Comparison of ENCODE assay signal across 21 cellular contexts in the genomic region with DNA sequence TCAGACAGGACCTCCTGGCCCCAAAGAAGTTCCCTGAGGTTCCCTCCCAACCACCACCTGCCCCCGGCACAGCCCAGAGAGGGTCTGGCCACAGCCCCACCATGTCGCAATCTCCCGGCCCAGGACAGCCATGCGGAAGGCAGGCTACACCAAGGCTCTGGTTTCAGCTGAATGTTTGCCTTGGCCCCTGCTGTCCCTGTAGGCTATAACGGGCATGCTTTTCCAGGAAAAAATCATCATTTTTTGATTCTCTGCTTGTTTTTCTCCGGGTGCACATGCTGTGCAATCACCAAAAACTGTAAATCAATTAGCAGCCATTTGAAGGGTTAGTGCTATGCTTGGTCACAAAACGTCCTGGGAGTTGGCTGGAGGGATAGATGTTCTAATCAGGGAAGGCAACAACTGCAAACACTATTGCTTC.
DNase-seq lines count a peak whose midpoint lies in the region; ATAC-seq and TF ChIP-seq lines count a peak whose summit lies in the region.
"Had no signal": no experiment of that assay in that cellular context is flagged by ENCODE, and none has a peak within 500 bp of the region (broad histone marks: within the 10 kb centered on the region; RNA-seq: fewer than 3 reads in every experiment).

No MANE protein-coding gene starts in this region.

- no peak overlapping the region for H3K9ac ChIP-seq in endodermal cell (ENCODE audit: extremely low read depth, low read length, poor library complexity, severe bottlenecking)

- DNase-seq in RWPE2 (ENCODE audit: low spot score) (no peak), left cardiac atrium (peak; percentile 42), prostate gland (ENCODE audit: low spot score) (peak; percentile 50), vagina (ENCODE audit: extremely low spot score in 2 of 2) (no peak), endodermal cell (no peak), AG08395 (ENCODE audit: low spot score) (no peak), DMS114 treated with DMSO at 0.1 percent for 48 hours (lab: John Stamatoyannopoulos, UW; ENCODE audit: unreplicated experiment) (no peak)
- DNase-seq: activated CD4-positive, alpha-beta memory T cell treated with anti-CD3 and anti-CD28 coated beads, Interleukin-2, amount 10 ng/mL, durations not matched to agents 7 days and 5 days; activated naive CD8-positive, alpha-beta T cell treated with anti-CD3 and anti-CD28 coated beads, Interleukin-2, amount 10 ng/mL, durations not matched to agents 7 days and 5 days; activated T-cell treated with anti-CD3 and anti-CD28 coated beads, Interleukin-2, amount 50 U/mL, for 48 hours; DMS53; effector CD4-positive, alpha-beta T cell; GOT3; naive B cell; NCI-H2081; NCI-H524 had no signal

- peak; percentile 34; the same call in 1 of the 3 replicates for ATAC-seq in RWPE2 (ENCODE audit: low read depth)
- peak; percentile 29 to 72 for ATAC-seq in left cardiac atrium
- ATAC-seq: left lobe of liver had no signal

- H3K4me1 Mint-ChIP-seq in endodermal cell = peaks cover 18% of the 10 kb centered on the region
- H3K4me1 Mint-ChIP-seq: activated CD4-positive, alpha-beta memory T cell treated with anti-CD3 and anti-CD28 coated beads, Interleukin-2, amount 10 ng/mL, durations not matched to agents 7 days and 5 days; activated naive CD8-positive, alpha-beta T cell treated with anti-CD3 and anti-CD28 coated beads, Interleukin-2, amount 10 ng/mL, durations not matched to agents 7 days and 5 days; naive B cell had no signal

- no peaks in the 10 kb centered on the region for H3K36me3 Mint-ChIP-seq in endodermal cell (ENCODE audit: low read depth)
- H3K36me3 Mint-ChIP-seq: activated naive CD8-positive, alpha-beta T cell treated with anti-CD3 and anti-CD28 coated beads, Interleukin-2, amount 10 ng/mL, durations not matched to agents 7 days and 5 days; naive B cell had no signal

- peaks cover 29% of the 10 kb centered on the region for H3K27me3 Mint-ChIP-seq in endodermal cell (ENCODE audit: insufficient read depth)

- TF ChIP-seq POLR2A in prostate gland (IDR thresholded peaks at IDR 0.05) = no peak
- TF ChIP-seq POLR2A in vagina (IDR thresholded peaks at IDR 0.05) = no peak

- H3K27me3 ChIP-seq in RWPE2 (ENCODE audit: insufficient read depth, poor library complexity, severe bottlenecking) = peaks cover 12% of the 10 kb centered on the region
- H3K27me3 ChIP-seq in prostate gland (replicated peaks; ENCODE audit: insufficient read depth) = no peaks in the 10 kb centered on the region
- H3K27me3 ChIP-seq in vagina = no peaks in the 10 kb centered on the region
- H3K27me3 ChIP-seq in endodermal cell (ENCODE audit: control insufficient read depth, insufficient read depth, low read length, poor library complexity, severe bottlenecking) = peaks cover 29% of the 10 kb centered on the region

- intact Hi-C loops in left cardiac atrium (cut with DNase I) (no loop called here), prostate gland (cut with DNase I) (no loop called here), vagina (cut with DNase I) (no loop called here)

- no peak overlapping the region for H3K27ac Mint-ChIP-seq in endodermal cell
- H3K27ac Mint-ChIP-seq: activated CD4-positive, alpha-beta memory T cell treated with anti-CD3 and anti-CD28 coated beads, Interleukin-2, amount 10 ng/mL, durations not matched to agents 7 days and 5 days; activated naive CD8-positive, alpha-beta T cell treated with anti-CD3 and anti-CD28 coated beads, Interleukin-2, amount 10 ng/mL, durations not matched to agents 7 days and 5 days; stimulated activated naive CD8-positive, alpha-beta T cell treated with anti-CD3 and anti-CD28 coated beads, Interleukin-15, Interleukin-2, amounts not matched to agents 100 ng/mL and 50 ng/mL, for 24 hours; T-helper 1 cell treated with Interleukin-12 subunit alpha and Interleukin-12 subunit beta and Interleukin-4 antibody, amounts not matched to agents 30 μg/mL and 1 μg/mL, for 36 hours had no signal

- TF ChIP-seq CTCF in RWPE2 (IDR thresholded peaks at IDR 0.05; ENCODE audit: poor library complexity, severe bottlenecking) (no peak), prostate gland (IDR thresholded peaks at IDR 0.05) (no peak), vagina (IDR thresholded peaks at IDR 0.05) (no peak), endodermal cell (conservative IDR thresholded peaks at IDR 0.05) (no peak)

- 13% methylated on average over 7 of the region's 7 CpGs for WGBS in prostate gland
- WGBS in endodermal cell (ENCODE audit: insufficient coverage in 1 of 2, insufficient read length in 1 of 2), 2 experiments = 91 to 95% methylated on average over 6 to 7 of the region's 7 CpGs

- no peak overlapping the region for H3K4me3 ChIP-seq in RWPE2 (ENCODE audit: severe bottlenecking)
- no peak overlapping the region for H3K4me3 ChIP-seq in prostate gland
- H3K4me3 ChIP-seq in vagina = no peak overlapping the region
- H3K4me3 ChIP-seq in endodermal cell (ENCODE audit: low read length) = no peak overlapping the region

- H3K9me3 Mint-ChIP-seq in endodermal cell = peaks cover 3% of the 10 kb centered on the region
- H3K9me3 Mint-ChIP-seq: activated CD4-positive, alpha-beta memory T cell treated with anti-CD3 and anti-CD28 coated beads, Interleukin-2, amount 10 ng/mL, durations not matched to agents 7 days and 5 days; activated naive CD8-positive, alpha-beta T cell treated with anti-CD3 and anti-CD28 coated beads, Interleukin-2, amount 10 ng/mL, durations not matched to agents 7 days and 5 days; stimulated activated naive CD8-positive, alpha-beta T cell treated with anti-CD3 and anti-CD28 coated beads, Interleukin-15, Interleukin-2, amounts not matched to agents 100 ng/mL and 50 ng/mL, for 24 hours; T-helper 1 cell treated with Interleukin-12 subunit alpha and Interleukin-12 subunit beta and Interleukin-4 antibody, amounts not matched to agents 30 μg/mL and 1 μg/mL, for 36 hours had no signal

- H3K9me3 ChIP-seq in RWPE2 (ENCODE audit: severe bottlenecking) (no peaks in the 10 kb centered on the region), prostate gland (no peaks in the 10 kb centered on the region), vagina (no peaks in the 10 kb centered on the region), endodermal cell (ENCODE audit: control insufficient read depth, low read length) (no peaks in the 10 kb centered on the region)

- H3K36me3 ChIP-seq in RWPE2 (ENCODE audit: low read depth) (no peaks in the 10 kb centered on the region), prostate gland (no peaks in the 10 kb centered on the region), vagina (no peaks in the 10 kb centered on the region), endodermal cell (ENCODE audit: control insufficient read depth, insufficient read depth, low read length) (no peaks in the 10 kb centered on the region)

- no peaks in the 10 kb centered on the region for H3K4me1 ChIP-seq in RWPE2 (ENCODE audit: insufficient read depth, poor library complexity, severe bottlenecking)
- H3K4me1 ChIP-seq in prostate gland (replicated peaks) = no peaks in the 10 kb centered on the region
- H3K4me1 ChIP-seq in vagina = peaks cover 20% of the 10 kb centered on the region
- no peaks in the 10 kb centered on the region for H3K4me1 ChIP-seq in endodermal cell (ENCODE audit: control insufficient read depth, insufficient read depth, low read length)

- H3K27ac ChIP-seq in RWPE2 (ENCODE audit: poor library complexity, severe bottlenecking) = no peak overlapping the region
- H3K27ac ChIP-seq in prostate gland = peak overlapping the region in 1 of 2 donors; percentile 44
- H3K27ac ChIP-seq in vagina = peak overlapping the region; percentile 69
- H3K27ac ChIP-seq in endodermal cell (ENCODE audit: low read depth, low read length) = no peak overlapping the region
- H3K27ac ChIP-seq: C4-2B, VCaP had no signal

- no peak overlapping the region for H3K4me3 Mint-ChIP-seq in endodermal cell
- H3K4me3 Mint-ChIP-seq: activated CD4-positive, alpha-beta memory T cell treated with anti-CD3 and anti-CD28 coated beads, Interleukin-2, amount 10 ng/mL, durations not matched to agents 7 days and 5 days; activated naive CD8-positive, alpha-beta T cell treated with anti-CD3 and anti-CD28 coated beads, Interleukin-2, amount 10 ng/mL, durations not matched to agents 7 days and 5 days; stimulated activated naive CD8-positive, alpha-beta T cell treated with anti-CD3 and anti-CD28 coated beads, Interleukin-15, Interleukin-2, amounts not matched to agents 100 ng/mL and 50 ng/mL, for 24 hours; T-helper 1 cell treated with Interleukin-12 subunit alpha and Interleukin-12 subunit beta and Interleukin-4 antibody, amounts not matched to agents 30 μg/mL and 1 μg/mL, for 36 hours had no signal

Comparison
In these comparisons a context has a peak if more than half of its experiments do, and no peak if none do; other contexts are left out.
1. DNase-seq: peak in left cardiac atrium (single experiment) and prostate gland (single experiment); none in RWPE2 (single experiment), vagina (0 of 2), endodermal cell (single experiment), AG08395 (single experiment) and DMS114 treated with DMSO at 0.1 percent for 48 hours (single experiment).